Comparison of ENCODE assay signal across 24 cellular contexts in genomic region chr9:31683126-31683525, GRCh38.
DNase-seq lines count a peak whose midpoint lies in the region; ATAC-seq and FAIRE-seq lines count a peak whose summit lies in the region.
"Had no signal": no experiment of that assay in that cellular context is flagged by ENCODE, and none has a peak within 500 bp of the region (broad histone marks: within the 10 kb centered on the region; RNA-seq: fewer than 3 reads in every experiment).

No MANE protein-coding gene starts in this region.

- peaks cover 0 to 2% of the 10 kb centered on the region in 2 donors for H3K9me3 Mint-ChIP-seq in activated T-cell treated with anti-CD3 and anti-CD28 coated beads, Interleukin-2, amount 50 U/mL, for 72 hours
- H3K9me3 Mint-ChIP-seq: activated CD4-positive, alpha-beta T cell treated with anti-CD3 and anti-CD28 coated beads, Interleukin-2, amount 10 ng/mL, durations not matched to agents 7 days and 5 days had no signal

- no peaks in the 10 kb centered on the region for H3K27me3 ChIP-seq in HAP-1 (ENCODE audit: low read depth)
- H3K27me3 ChIP-seq: dorsolateral prefrontal cortex, transverse colon had no signal

- ATAC-seq in activated T-cell treated with anti-CD3 and anti-CD28 coated beads, Interleukin-2, amount 50 U/mL, for 72 hours (replicated peaks in 1 of 2) = no peak
- ATAC-seq: GM23338, psoas muscle had no signal

- no peaks in the 10 kb centered on the region for H3K27me3 Mint-ChIP-seq in activated T-cell treated with anti-CD3 and anti-CD28 coated beads, Interleukin-2, amount 50 U/mL, for 72 hours (ENCODE audit: low read depth)
- H3K27me3 Mint-ChIP-seq: activated CD4-positive, alpha-beta T cell treated with anti-CD3 and anti-CD28 coated beads, Interleukin-2, amount 10 ng/mL, durations not matched to agents 7 days and 5 days; activated naive CD4-positive, alpha-beta T cell treated with anti-CD3 and anti-CD28 coated beads, Interleukin-2, amount 50 U/mL, for 24 hours had no signal

- peak; percentile 26 for FAIRE-seq in endometrium (lab: Jason Lieb, UNC)
- FAIRE-seq: endothelial cell of umbilical vein, G401.6 had no signal

- no peaks in the 10 kb centered on the region for H3K4me1 ChIP-seq in HAP-1
- H3K4me1 ChIP-seq: psoas muscle, transverse colon had no signal

- no peaks in the 10 kb centered on the region for H3K36me3 ChIP-seq in HAP-1 (replicated peaks)
- H3K36me3 ChIP-seq: transverse colon had no signal

- peaks cover 0 to 8% of the 10 kb centered on the region in 2 donors for H3K36me3 Mint-ChIP-seq in activated T-cell treated with anti-CD3 and anti-CD28 coated beads, Interleukin-2, amount 50 U/mL, for 72 hours (ENCODE audit: insufficient read depth in 2 of 2)
- H3K36me3 Mint-ChIP-seq: activated naive CD4-positive, alpha-beta T cell treated with anti-CD3 and anti-CD28 coated beads, Interleukin-2, amount 50 U/mL, for 24 hours had no signal

- H3K27ac Mint-ChIP-seq in activated T-cell treated with anti-CD3 and anti-CD28 coated beads, Interleukin-2, amount 50 U/mL, for 72 hours = no peak overlapping the region
- H3K27ac Mint-ChIP-seq: activated CD4-positive, alpha-beta T cell treated with anti-CD3 and anti-CD28 coated beads, Interleukin-2, amount 10 ng/mL, durations not matched to agents 7 days and 5 days; activated naive CD4-positive, alpha-beta T cell treated with anti-CD3 and anti-CD28 coated beads, Interleukin-2, amount 50 U/mL, for 24 hours; GM23338 had no signal

- in situ Hi-C loops in HAP-1 (cut with MboI; ENCODE audit: low sequenced_read_pairs) = no loop called here

- no peak overlapping the region for H3K4me3 ChIP-seq in HAP-1
- H3K4me3 ChIP-seq: dorsolateral prefrontal cortex, GM23338, lung, psoas muscle, transverse colon had no signal

- no peak overlapping the region for H3K4me3 Mint-ChIP-seq in activated T-cell treated with anti-CD3 and anti-CD28 coated beads, Interleukin-2, amount 50 U/mL, for 72 hours
- H3K4me3 Mint-ChIP-seq: activated CD4-positive, alpha-beta T cell treated with anti-CD3 and anti-CD28 coated beads, Interleukin-2, amount 10 ng/mL, durations not matched to agents 7 days and 5 days; activated naive CD4-positive, alpha-beta T cell treated with anti-CD3 and anti-CD28 coated beads, Interleukin-2, amount 50 U/mL, for 24 hours; GM23338 had no signal

- H3K4me1 Mint-ChIP-seq in activated T-cell treated with anti-CD3 and anti-CD28 coated beads, Interleukin-2, amount 50 U/mL, for 72 hours (ENCODE audit: low read depth) = peaks cover 4% of the 10 kb centered on the region
- H3K4me1 Mint-ChIP-seq: activated CD4-positive, alpha-beta T cell treated with anti-CD3 and anti-CD28 coated beads, Interleukin-2, amount 10 ng/mL, durations not matched to agents 7 days and 5 days; GM23338 had no signal

- no peaks in the 10 kb centered on the region for H3K9me3 ChIP-seq in HAP-1
- H3K9me3 ChIP-seq: psoas muscle, transverse colon had no signal

- peak; percentile 44 for DNase-seq in DMS153 (lab: John Stamatoyannopoulos, UW)
- peak; percentile 94 for DNase-seq in NCI-H146 (lab: John Stamatoyannopoulos, UW)
- DNase-seq in NCI-H774 (lab: John Stamatoyannopoulos, UW) = peak; percentile 21
- no peak for DNase-seq in ureter (ENCODE audit: low spot score)
- DNase-seq in HAP-1 (ENCODE audit: low spot score in 2 of 2) = no peak
- DNase-seq in anterior cingulate cortex (lab: John Stamatoyannopoulos, UW) = no peak
- DNase-seq in activated T-cell treated with anti-CD3 and anti-CD28 coated beads, Interleukin-2, amount 50 U/mL, for 72 hours = no peak
- DNase-seq: activated CD4-positive, alpha-beta T cell treated with anti-CD3 and anti-CD28 coated beads, Interleukin-2, amount 10 ng/mL, durations not matched to agents 7 days and 5 days; aorta; central memory CD4-positive, alpha-beta T cell; dorsolateral prefrontal cortex; KBM-7; MM.1S; NCI-H2029; NCI-H510A treated with DMSO at 0.1 percent for 48 hours; psoas muscle; RPMI8226; transverse colon had no signal

Comparison
In these comparisons a context has a peak if more than half of its experiments do, and no peak if none do; other contexts are left out.
1. DNase-seq: peak in DMS153 (single experiment), NCI-H146 (single experiment) and NCI-H774 (single experiment); none in ureter (single experiment), HAP-1 (0 of 2), anterior cingulate cortex (0 of 58) and activated T-cell treated with anti-CD3 and anti-CD28 coated beads, Interleukin-2, amount 50 U/mL, for 72 hours (0 of 2).